In genomic region chr22:16962501-16962900, GRCh38 we compare ENCODE assay signal across 19 cellular contexts. TPM values are rescaled to one million over a fixed set of nuclear protein-coding genes. Genes with fewer than 3 reads are reported as not detected.
DNase-seq lines count a peak whose midpoint lies in the region; ATAC-seq and TF ChIP-seq lines count a peak whose summit lies in the region.
"Had no signal": no experiment of that assay in that cellular context is flagged by ENCODE, and none has a peak within 500 bp of the region (broad histone marks: within the 10 kb centered on the region; RNA-seq: fewer than 3 reads in every experiment).

No MANE protein-coding gene starts in this region.

- H3K36me3 Mint-ChIP-seq in glutamatergic neuron (ENCODE audit: unreplicated experiment) = no peaks in the 10 kb centered on the region
- H3K36me3 Mint-ChIP-seq: CD14-positive monocyte; CD4-positive, alpha-beta memory T cell had no signal

- H3K4me1 ChIP-seq in lung (ENCODE audit: control insufficient read depth in 2 of 2, insufficient read depth in 2 of 2, low read length in 2 of 2) = no peaks in the 10 kb centered on the region
- H3K4me1 ChIP-seq: BE2C had no signal

- no peaks in the 10 kb centered on the region for H3K27me3 ChIP-seq in lung (ENCODE audit: control insufficient read depth, insufficient read depth)
- H3K27me3 ChIP-seq: BE2C had no signal

- peaks cover 6% of the 10 kb centered on the region for H3K9me3 Mint-ChIP-seq in glutamatergic neuron (ENCODE audit: unreplicated experiment)
- H3K9me3 Mint-ChIP-seq: CD4-positive, alpha-beta memory T cell had no signal

- H3K36me3 ChIP-seq in lung (ENCODE audit: control insufficient read depth in 2 of 2, insufficient read depth in 2 of 2, low read length in 2 of 2) = no peaks in the 10 kb centered on the region
- H3K36me3 ChIP-seq: BE2C had no signal

- 90 to 97% methylated on average over 7 of the region's 7 CpGs for WGBS in lung, 2 donors

- peaks cover 13% of the 10 kb centered on the region for H3K27me3 Mint-ChIP-seq in glutamatergic neuron (ENCODE audit: unreplicated experiment)

- TF ChIP-seq CTCF in GM20000 (IDR thresholded peaks at IDR 0.05; ENCODE audit: extremely low read depth, missing control alignments) = no peak
- TF ChIP-seq CTCF in glutamatergic neuron (IDR thresholded peaks at IDR 0.05; ENCODE audit: partially characterized antibody, unreplicated experiment) = no peak
- TF ChIP-seq CTCF in lung (IDR thresholded peaks at IDR 0.05; ENCODE audit: control extremely low read depth, extremely low read depth) = no peak

- H3K9me3 ChIP-seq in lung (ENCODE audit: control insufficient read depth in 2 of 2, insufficient read depth in 1 of 2, low read length in 1 of 2) = peaks cover 0 to 3% of the 10 kb centered on the region in 2 donors
- H3K9me3 ChIP-seq: BE2C had no signal

- peak; percentile 10 for DNase-seq in D341Med (ENCODE audit: low spot score)
- peak; percentile 5 for DNase-seq in GM20000 (ENCODE audit: low spot score)
- DNase-seq in glutamatergic neuron = no peak
- DNase-seq in lung (ENCODE audit: low spot score) = peak; percentile 20
- DNase-seq: ACHN; BE2C; CD4-positive, alpha-beta memory T cell; DMS79 treated with DMSO at 0.1 percent for 48 hours; GOT3; H7; HFFc6; IMR-90 had no signal

- H3K27ac Mint-ChIP-seq in glutamatergic neuron (ENCODE audit: unreplicated experiment) = peak overlapping the region; percentile 19
- H3K27ac Mint-ChIP-seq: HFFc6 had no signal

- no peak overlapping the region for H3K4me3 ChIP-seq in lung
- H3K4me3 ChIP-seq: K562 had no signal

- H3K4me3 Mint-ChIP-seq in glutamatergic neuron (ENCODE audit: unreplicated experiment) = no peak overlapping the region
- H3K4me3 Mint-ChIP-seq: CD14-positive monocyte; CD4-positive, alpha-beta memory T cell; HFFc6 had no signal

- ATAC-seq in lung (ENCODE audit: insufficient read depth, low FRiP score) (no peak), HG03108 (IDR thresholded peaks at IDR 0.05; ENCODE audit: unreplicated experiment) (no peak), GM19328 (IDR thresholded peaks at IDR 0.05; ENCODE audit: unreplicated experiment) (no peak), GM19455 (IDR thresholded peaks at IDR 0.05; ENCODE audit: unreplicated experiment) (no peak)
- ATAC-seq: HCT116, K562 had no signal

- H3K4me1 Mint-ChIP-seq in glutamatergic neuron (ENCODE audit: low read depth, unreplicated experiment) = no peaks in the 10 kb centered on the region
- H3K4me1 Mint-ChIP-seq: CD14-positive monocyte; CD4-positive, alpha-beta memory T cell had no signal

- H3K27ac ChIP-seq in lung (ENCODE audit: low read depth in 1 of 2, low read length in 1 of 2) = no peak overlapping the region

RNA-seq across cellular contexts. Expression of gene GAB4, which starts 45.5 kb away (rescaled TPM):
- total RNA-seq in glutamatergic neuron (ENCODE audit: unreplicated experiment) = 0.15 TPM
- not detected for total RNA-seq in lung
- polyA plus RNA-seq in lung = not detected
- total RNA-seq: CD4-positive, alpha-beta memory T cell; G401; HFFc6; IMR-90 had no signal
- polyA plus RNA-seq: CD14-positive monocyte; CD4-positive, alpha-beta memory T cell; IMR-90 had no signal
